ENCODE assay signal across 8 cellular contexts in genomic region chr21:42227909-42228708, GRCh38. TPM values are rescaled to one million over a fixed set of nuclear protein-coding genes. Genes with fewer than 3 reads are reported as not detected.
A peak's percentile ranks its signal among the peaks of the same experiment; 100 is the strongest.
DNase-seq lines count a peak whose midpoint lies in the region; ATAC-seq and TF ChIP-seq lines count a peak whose summit lies in the region.

No MANE protein-coding gene starts in this region.

- no peak overlapping the region for H3K4me2 ChIP-seq in SU-DHL-6 (ENCODE audit: low read depth, low read length, poor library complexity, severe bottlenecking)
- H3K4me2 ChIP-seq in smooth muscle cell: no peak overlapping the region

- in situ Hi-C loops in Caki2 (cut with HindIII; ENCODE audit: low pct_unique_long_range_greater_than_20kb, low sequenced_read_pairs) (no loop called here), G401 (cut with HindIII; ENCODE audit: low sequenced_read_pairs) (no loop called here)

- H3K79me2 ChIP-seq in SU-DHL-6 (ENCODE audit: insufficient read depth, low read length) (no peaks in the 10 kb centered on the region), smooth muscle cell (ENCODE audit: low read depth) (no peaks in the 10 kb centered on the region)

- H4K20me1 ChIP-seq in SU-DHL-6 (ENCODE audit: low read depth, low read length): no peaks in the 10 kb centered on the region
- H4K20me1 ChIP-seq in smooth muscle cell (ENCODE audit: low read depth): no peaks in the 10 kb centered on the region

- H3K9me3 Mint-ChIP-seq in activated naive CD8-positive, alpha-beta T cell treated with anti-CD3 and anti-CD28 coated beads for 36 hours: peaks cover 6% of the 10 kb centered on the region

- H3K9me2 ChIP-seq in SU-DHL-6 (replicated peaks; ENCODE audit: insufficient read depth, low read length): no peaks in the 10 kb centered on the region

- peak overlapping the region; percentile 22 for H3K4me3 Mint-ChIP-seq in activated naive CD8-positive, alpha-beta T cell treated with anti-CD3 and anti-CD28 coated beads for 36 hours

- H3K4me1 ChIP-seq in smooth muscle cell (ENCODE audit: low read depth): peaks cover 4% of the 10 kb centered on the region

- H3K27me3 ChIP-seq in SU-DHL-6 (ENCODE audit: low read length): no peaks in the 10 kb centered on the region
- H3K27me3 ChIP-seq in smooth muscle cell (ENCODE audit: low read depth): peaks cover 37% of the 10 kb centered on the region

- peak overlapping the region; percentile 90 for H3K27ac Mint-ChIP-seq in activated naive CD8-positive, alpha-beta T cell treated with anti-CD3 and anti-CD28 coated beads for 36 hours

- peaks cover 70% of the 10 kb centered on the region for H3K4me1 Mint-ChIP-seq in activated naive CD8-positive, alpha-beta T cell treated with anti-CD3 and anti-CD28 coated beads for 36 hours

- H3K27me3 Mint-ChIP-seq in activated naive CD8-positive, alpha-beta T cell treated with anti-CD3 and anti-CD28 coated beads for 36 hours: no peaks in the 10 kb centered on the region

- peaks cover 9% of the 10 kb centered on the region for H3F3A ChIP-seq in SU-DHL-6 (ENCODE audit: insufficient read depth)
- H3F3A ChIP-seq in smooth muscle cell (ENCODE audit: low read depth): peaks cover under 1% of the 10 kb centered on the region

- H3K9ac ChIP-seq in SU-DHL-6 (ENCODE audit: low read length) (0 out of 2 replicates have a peak overlapping the region, but pooled peaks have one; percentile 5), smooth muscle cell (ENCODE audit: low read depth) (no peak overlapping the region)

- WGBS in smooth muscle cell (ENCODE audit: low lambda C conversion rate): 59% methylated on average over 10 of the region's 10 CpGs

- H2AFZ ChIP-seq in SU-DHL-6 (ENCODE audit: low read depth, low read length, severe bottlenecking): no peak overlapping the region
- no peak overlapping the region for H2AFZ ChIP-seq in smooth muscle cell (ENCODE audit: low read depth)

- DNase-seq in Caki2 (ENCODE audit: low read depth): peak; percentile 97
- DNase-seq in activated naive CD8-positive, alpha-beta T cell treated with anti-CD3 and anti-CD28 coated beads for 36 hours: peak; percentile 91
- DNase-seq in left ventricle myocardium superior: peak; percentile 93
- no peak for DNase-seq in smooth muscle cell (lab: John Stamatoyannopoulos, UW; ENCODE audit: unreplicated experiment)
- no peak for DNase-seq in G401 (ENCODE audit: low spot score)

- H3K36me3 ChIP-seq in SU-DHL-6 (ENCODE audit: low read length): no peaks in the 10 kb centered on the region
- no peaks in the 10 kb centered on the region for H3K36me3 ChIP-seq in smooth muscle cell (ENCODE audit: low read depth)

- H3K27ac ChIP-seq in SU-DHL-6 (ENCODE audit: low read depth, low read length) (no peak overlapping the region), smooth muscle cell (ENCODE audit: low read depth) (peak overlapping the region; percentile 9)

- intact Hi-C loops in left ventricle myocardium superior (cut with micrococcal nuclease): no loop called here

- H3K4me3 ChIP-seq in SU-DHL-6 (ENCODE audit: insufficient read depth, low read length, poor library complexity, severe bottlenecking) (no peak overlapping the region), smooth muscle cell (no peak overlapping the region)

- ATAC-seq in GM21360 (IDR thresholded peaks at IDR 0.05; ENCODE audit: unreplicated experiment): peak; percentile 88
- peak; percentile 84 for ATAC-seq in HG03571 (IDR thresholded peaks at IDR 0.05; ENCODE audit: unreplicated experiment)
- ATAC-seq in left ventricle myocardium superior: peak; percentile 97

- peaks cover 28% of the 10 kb centered on the region for H3K36me3 Mint-ChIP-seq in activated naive CD8-positive, alpha-beta T cell treated with anti-CD3 and anti-CD28 coated beads for 36 hours

- TF ChIP-seq CTCF in SU-DHL-6 (IDR thresholded peaks at IDR 0.05; ENCODE audit: insufficient read depth, low read length, poor library complexity, severe bottlenecking) (no peak), smooth muscle cell (IDR thresholded peaks at IDR 0.05; ENCODE audit: borderline replicate concordance, insufficient read depth, poor library complexity, severe bottlenecking) (no peak)

- no peaks in the 10 kb centered on the region for H3K9me3 ChIP-seq in SU-DHL-6 (ENCODE audit: insufficient read depth, low read length)
- H3K9me3 ChIP-seq in smooth muscle cell (replicated peaks; ENCODE audit: low read depth): no peaks in the 10 kb centered on the region

RNA-seq across cellular contexts. Expression of gene ABCG1, which starts 9.2 kb away (rescaled TPM):
- total RNA-seq in Caki2 (2014; rRNA removed; shearing (Covaris generic); ENCODE audit: low replicate concordance): 4.6 and 10.3 TPM in 2 replicates
- total RNA-seq in activated naive CD8-positive, alpha-beta T cell treated with anti-CD3 and anti-CD28 coated beads for 36 hours: 10 to 100 TPM in 1 of 2 experiments, 1 to 10 TPM in 1; 9.8 to 11.1 TPM
- total RNA-seq in left ventricle myocardium superior (11.1 TPM), smooth muscle cell (1.7 and 2.9 TPM in 2 replicates)
- 0.55 and 1.1 TPM in 2 replicates for polyA plus RNA-seq in smooth muscle cell
- total RNA-seq in G401 (2014; rRNA removed; shearing (Covaris generic)): 2.0 and 6.0 TPM in 2 replicates

Comparison
In these comparisons a context has a peak if more than half of its experiments do, and no peak if none do; other contexts are left out.
1. DNase-seq: peak in Caki2 (single experiment), activated naive CD8-positive, alpha-beta T cell treated with anti-CD3 and anti-CD28 coated beads for 36 hours (single experiment) and left ventricle myocardium superior (single experiment); none in smooth muscle cell (single experiment) and G401 (single experiment).
2. Peak in every context shown above with its lines, with median percentiles within 50 percentile points of each other: ATAC-seq.